In genomic region chr9:128554155-128554862, GRCh38 we compare ENCODE assay signal across 8 cellular contexts. TPM values are rescaled to one million over a fixed set of nuclear protein-coding genes. Genes with fewer than 3 reads are reported as not detected.
A peak's percentile ranks its signal among the peaks of the same experiment; 100 is the strongest.
DNase-seq lines count a peak whose midpoint lies in the region; ATAC-seq, FAIRE-seq and TF ChIP-seq lines count a peak whose summit lies in the region.

No MANE protein-coding gene starts in this region.

- peak; percentile 29 for TF ChIP-seq POLR2A in endothelial cell of umbilical vein (IDR thresholded peaks at IDR 0.05; ENCODE audit: low read depth, low read length)
- no peak for TF ChIP-seq POLR2A in erythroblast (IDR thresholded peaks at IDR 0.05; ENCODE audit: low read length)

- ATAC-seq in activated CD4-positive, alpha-beta T cell treated with anti-CD3 and anti-CD28 coated beads for 36 hours: no peak

- peaks cover 3% of the 10 kb centered on the region for H4K20me1 ChIP-seq in endothelial cell of umbilical vein (replicated peaks; ENCODE audit: control insufficient read depth, extremely low read depth, insufficient read depth, low read length)

- no peaks in the 10 kb centered on the region for H3K27me3 Mint-ChIP-seq in activated CD4-positive, alpha-beta T cell treated with anti-CD3 and anti-CD28 coated beads for 36 hours

- no peaks in the 10 kb centered on the region for H3K9me1 ChIP-seq in endothelial cell of umbilical vein (replicated peaks; ENCODE audit: control insufficient read depth, extremely low read depth, insufficient read depth, low read length)

- dilution Hi-C loops in endothelial cell of umbilical vein (cut with MboI; ENCODE audit: extremely low pct_ligation_motif_present, low sequenced_read_pairs): no loop called here

- H3K36me3 Mint-ChIP-seq in activated CD4-positive, alpha-beta T cell treated with anti-CD3 and anti-CD28 coated beads for 36 hours (ENCODE audit: low read depth): peaks cover 4% of the 10 kb centered on the region

- intact Hi-C loops in activated CD4-positive, alpha-beta T cell treated with anti-CD3 and anti-CD28 coated beads for 36 hours (cut with DNase I, micrococcal nuclease): loop anchor here (2.0 to 5.0 kb wide), 8 partner anchors 33 to 572 kb away; partner anchors contain the start of genes EEIG1 (in 1 of the 2), KYAT1 (in 1 of the 2), LRRC8A (in 1 of the 2) and NAIF1 (in 1 of the 2)
- intact Hi-C loops in endothelial cell of umbilical vein (cut with micrococcal nuclease): loop anchor here (5.0 to 10.0 kb wide), 4 partner anchors 117 to 260 kb away; partner anchors contain the start of gene SET

- peak overlapping the region; percentile 46 for H3K27ac ChIP-seq in endothelial cell of umbilical vein (ENCODE audit: insufficient read depth, low read depth, low read length)
- H3K27ac ChIP-seq in muscle layer of colon (ENCODE audit: low read depth, low read length): peak overlapping the region; percentile 77

- H3K9me3 ChIP-seq in endothelial cell of umbilical vein (replicated peaks; ENCODE audit: control insufficient read depth, insufficient read depth, low read length): no peaks in the 10 kb centered on the region
- H3K9me3 ChIP-seq in muscle layer of colon (ENCODE audit: low read length): no peaks in the 10 kb centered on the region

- peak overlapping the region; percentile 8 to 99 (median 78) for H3K4me3 ChIP-seq in endothelial cell of umbilical vein (replicated peaks in 1 of 3; ENCODE audit: insufficient read depth in 1 of 3, low read depth in 1 of 3, low read length in 3 of 3)
- peak overlapping the region in 1 of 2 donors; percentile 77 for H3K4me3 ChIP-seq in muscle layer of colon (ENCODE audit: low read depth in 1 of 2, low read length in 2 of 2)

- peak; percentile 69 for FAIRE-seq in endothelial cell of umbilical vein (lab: Jason Lieb, UNC)
- FAIRE-seq in urothelium cell line (lab: Jason Lieb, UNC): no peak

- no peak overlapping the region for H2AFZ ChIP-seq in endothelial cell of umbilical vein (ENCODE audit: low read depth, low read length)

- H3K4me1 ChIP-seq in endothelial cell of umbilical vein (ENCODE audit: control insufficient read depth, extremely low read depth, insufficient read depth, low read length) (peaks cover 68% of the 10 kb centered on the region), muscle layer of colon (ENCODE audit: insufficient read depth, low read length) (peaks cover 71% of the 10 kb centered on the region)

- H3K27me3 ChIP-seq in endothelial cell of umbilical vein (ENCODE audit: control insufficient read depth in 2 of 2, insufficient read depth in 2 of 2, low read length in 2 of 2): no peaks in the 10 kb centered on the region
- no peaks in the 10 kb centered on the region for H3K27me3 ChIP-seq in muscle layer of colon (ENCODE audit: control insufficient read depth in 1 of 2, insufficient read depth in 2 of 2, low read length in 2 of 2)

- DNase-seq in activated CD4-positive, alpha-beta T cell treated with anti-CD3 and anti-CD28 coated beads for 36 hours: peak; percentile 58
- no peak for DNase-seq in activated CD4-positive, alpha-beta T cell treated with anti-CD3 and anti-CD28 coated beads for 1 hour
- DNase-seq in T-helper 22 cell (ENCODE audit: low read depth) (peak; percentile 3), endothelial cell of umbilical vein (ENCODE audit: low read depth, low spot score) (peak; percentile 64), urothelium cell line (ENCODE audit: low spot score) (peak; percentile 78), cortex of kidney (lab: John Stamatoyannopoulos, UW) (no peak), erythroblast (lab: John Stamatoyannopoulos, UW) (no peak)

- no peak overlapping the region for H3K4me3 Mint-ChIP-seq in activated CD4-positive, alpha-beta T cell treated with anti-CD3 and anti-CD28 coated beads for 36 hours

- CTCF ChIA-PET in activated CD4-positive, alpha-beta T cell treated with anti-CD3 and anti-CD28 coated beads for 36 hours (lab: Charles Lee): interaction anchor here (0.7 to 1.4 kb wide), 2 partner anchors 134 to 905 kb away, joined by 3 to 4 read pairs; no protein-coding TSS in a partner anchor
- CTCF ChIA-PET in endothelial cell of umbilical vein (lab: Charles Lee): interaction anchor here (1.1 to 2.8 kb wide), 3 partner anchors 12 to 115 kb away, joined by 3 to 12 read pairs (median 4); no protein-coding TSS in a partner anchor

- peak overlapping the region; percentile 95 for H3K9ac ChIP-seq in endothelial cell of umbilical vein (replicated peaks; ENCODE audit: extremely low read depth, insufficient read depth, low read length)
- peak overlapping the region; percentile 85 for H3K9ac ChIP-seq in muscle layer of colon (ENCODE audit: low read length)

- H3K27ac Mint-ChIP-seq in activated CD4-positive, alpha-beta T cell treated with anti-CD3 and anti-CD28 coated beads for 36 hours: no peak overlapping the region

- POLR2A ChIA-PET in activated CD4-positive, alpha-beta T cell treated with anti-CD3 and anti-CD28 coated beads for 36 hours (lab: Charles Lee): interaction anchor here (0.7 to 2.2 kb wide), 3 partner anchors 49 to 170 kb away, joined by 4 to 13 read pairs (median 4); partner anchors contain the start of genes GLE1 and ZDHHC12
- POLR2A ChIA-PET in endothelial cell of umbilical vein (lab: Charles Lee): interaction anchor here (0.7 to 1.5 kb wide), 4 partner anchors 17 to 60 kb away, joined by 3 to 11 read pairs (median 6); no protein-coding TSS in a partner anchor

- H3K4me1 Mint-ChIP-seq in activated CD4-positive, alpha-beta T cell treated with anti-CD3 and anti-CD28 coated beads for 36 hours: peaks cover 51% of the 10 kb centered on the region

- H3K36me3 ChIP-seq in endothelial cell of umbilical vein (ENCODE audit: control insufficient read depth in 2 of 2, extremely low read depth in 1 of 2, insufficient read depth in 2 of 2, low read length in 2 of 2) (no peaks in the 10 kb centered on the region), muscle layer of colon (ENCODE audit: insufficient read depth, low read length) (no peaks in the 10 kb centered on the region)

- no peak for TF ChIP-seq CTCF in endothelial cell of umbilical vein (IDR thresholded peaks at IDR 0.05; ENCODE audit: extremely low read depth in 1 of 2, insufficient read depth in 1 of 2, low read depth in 1 of 2, low read length in 2 of 2)

- no TSS peak for BruUV-seq in endothelial cell of umbilical vein (replicated peaks; lab: Mats Ljungman, UMichigan)

- H3K79me2 ChIP-seq in endothelial cell of umbilical vein (ENCODE audit: control insufficient read depth, insufficient read depth, low read length): peaks cover 55% of the 10 kb centered on the region

- H3K4me2 ChIP-seq in endothelial cell of umbilical vein (ENCODE audit: insufficient read depth, low read length): peak overlapping the region; percentile 98

- no peaks in the 10 kb centered on the region for H3K9me3 Mint-ChIP-seq in activated CD4-positive, alpha-beta T cell treated with anti-CD3 and anti-CD28 coated beads for 36 hours (ENCODE audit: low read depth)

TF ChIP-seq in endothelial cell of umbilical vein, 7 proteins besides CTCF, POLR2A, EP300 and RAD21:
- TF ChIP-seq MYC (IDR thresholded peaks at IDR 0.05; ENCODE audit: low read depth, low read length): no peak
- peak; percentile 41 for TF ChIP-seq POLR2AphosphoS5 (IDR thresholded peaks at IDR 0.05; ENCODE audit: insufficient read depth, low read depth, low read length)
- TF ChIP-seq EZH2 (IDR thresholded peaks at IDR 0.05; ENCODE audit: borderline replicate concordance, low read depth, low read length, severe bottlenecking): no peak
- TF ChIP-seq FOS (IDR thresholded peaks at IDR 0.05; ENCODE audit: borderline replicate concordance, insufficient read depth, low read length): no peak
- TF ChIP-seq JUN (IDR thresholded peaks at IDR 0.05; ENCODE audit: borderline replicate concordance, insufficient read depth, insufficient read length, low read depth): no peak
- no peak for TF ChIP-seq GATA2 (IDR thresholded peaks at IDR 0.05; ENCODE audit: insufficient read depth, insufficient read length, low read depth, low read length)

RNA-seq across cellular contexts. Expression of gene SPTAN1, which starts 1.9 kb away (rescaled TPM):
- total RNA-seq in activated CD4-positive, alpha-beta T cell treated with anti-CD3 and anti-CD28 coated beads for 36 hours: 100 to 1,000 TPM; 192 to 269 TPM
- total RNA-seq in endothelial cell of umbilical vein: 478 and 502 TPM in 2 replicates
- polyA plus RNA-seq in endothelial cell of umbilical vein: 408 and 487 TPM in 2 replicates
- polyA plus RNA-seq in endothelial cell of umbilical vein (2011; cell fraction: cytosol; rRNA removed): 284 and 296 TPM in 2 replicates
- polyA plus RNA-seq in endothelial cell of umbilical vein (2011; cell fraction: nucleus; rRNA removed): 1,491 and 2,052 TPM in 2 replicates
- 314 and 340 TPM in 2 replicates for polyA plus RNA-seq in endothelial cell of umbilical vein (2012)
- 1,082 and 1,224 TPM in 2 replicates for polyA minus RNA-seq in endothelial cell of umbilical vein
- 173 TPM for polyA minus RNA-seq in endothelial cell of umbilical vein (2011; cell fraction: cytosol; rRNA and poly(A)+ RNA removed)
- polyA minus RNA-seq in endothelial cell of umbilical vein (2011; cell fraction: nucleus; rRNA and poly(A)+ RNA removed): 1,144 and 1,213 TPM in 2 replicates

RNA-seq across cellular contexts. Expression of gene GLE1, which starts 49.8 kb away (rescaled TPM):
- total RNA-seq in activated CD4-positive, alpha-beta T cell treated with anti-CD3 and anti-CD28 coated beads for 36 hours: 10 to 100 TPM; 52.5 to 54.4 TPM
- 20.5 and 22.6 TPM in 2 replicates for total RNA-seq in endothelial cell of umbilical vein
- polyA plus RNA-seq in endothelial cell of umbilical vein: 12.2 and 13.0 TPM in 2 replicates
- 15.0 and 15.6 TPM in 2 replicates for polyA plus RNA-seq in endothelial cell of umbilical vein (2011; cell fraction: cytosol; rRNA removed)
- polyA plus RNA-seq in endothelial cell of umbilical vein (2011; cell fraction: nucleus; rRNA removed): 19.0 and 21.0 TPM in 2 replicates
- 13.8 and 19.3 TPM in 2 replicates for polyA plus RNA-seq in endothelial cell of umbilical vein (2012)
- polyA minus RNA-seq in endothelial cell of umbilical vein: 22.7 and 25.7 TPM in 2 replicates
- 66.6 TPM for polyA minus RNA-seq in endothelial cell of umbilical vein (2011; cell fraction: cytosol; rRNA and poly(A)+ RNA removed)
- 6.4 and 10.0 TPM in 2 replicates for polyA minus RNA-seq in endothelial cell of umbilical vein (2011; cell fraction: nucleus; rRNA and poly(A)+ RNA removed)

Comparison
In these comparisons a context has a peak if more than half of its experiments do, and no peak if none do; other contexts are left out.
1. DNase-seq: peak in activated CD4-positive, alpha-beta T cell treated with anti-CD3 and anti-CD28 coated beads for 36 hours (single experiment), T-helper 22 cell (single experiment), endothelial cell of umbilical vein (single experiment) and urothelium cell line (single experiment); none in activated CD4-positive, alpha-beta T cell treated with anti-CD3 and anti-CD28 coated beads for 1 hour (single experiment), cortex of kidney (single experiment) and erythroblast (0 of 2).